11 cellular contexts compared by ENCODE assay signal in the genomic region with DNA sequence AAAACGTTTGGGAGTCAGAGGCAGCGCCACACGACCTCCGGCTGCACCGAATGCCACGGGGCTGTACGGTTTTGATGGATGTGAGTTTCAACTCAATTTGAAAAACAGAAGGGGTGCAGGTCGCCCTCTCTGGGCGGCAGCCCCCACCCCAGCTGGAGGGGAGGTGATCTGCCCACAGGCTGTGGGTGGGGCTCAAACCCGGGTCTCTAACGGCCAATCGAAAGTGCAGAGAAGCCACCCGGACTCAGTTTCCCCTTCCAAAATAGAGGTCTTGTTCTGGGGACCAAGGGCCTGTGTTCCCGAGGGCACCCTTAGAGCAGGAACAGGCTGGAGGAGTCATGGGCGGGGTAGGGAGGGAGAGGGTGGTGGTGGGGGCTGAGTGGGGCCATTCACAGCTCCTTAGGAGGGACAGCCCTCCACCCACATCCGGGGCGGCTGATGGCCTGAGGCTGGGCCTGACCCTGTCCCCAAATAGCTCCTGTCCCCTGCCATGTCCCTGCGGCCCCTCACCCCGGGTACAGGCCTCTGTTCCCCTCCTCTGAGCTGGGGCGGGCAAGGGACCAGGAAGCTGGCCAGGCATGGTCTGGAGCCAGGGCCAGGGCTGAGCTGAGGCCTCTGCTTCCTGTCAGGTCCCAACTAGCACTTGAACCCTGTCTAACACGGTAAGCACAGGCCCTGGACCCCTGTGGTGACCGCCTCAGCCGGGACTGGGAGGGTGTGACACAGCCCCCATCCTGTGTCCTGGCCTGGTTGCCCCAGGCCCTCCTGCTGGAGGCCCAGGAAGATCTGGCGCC. TPM values are rescaled to one million over a fixed set of nuclear protein-coding genes. Genes with fewer than 3 reads are reported as not detected.
DNase-seq lines count a peak whose midpoint lies in the region; ATAC-seq and TF ChIP-seq lines count a peak whose summit lies in the region.
"Had no signal": no experiment of that assay in that cellular context is flagged by ENCODE, and none has a peak within 500 bp of the region (broad histone marks: within the 10 kb centered on the region; RNA-seq: fewer than 3 reads in every experiment).

No MANE protein-coding gene starts in this region.

- peak overlapping the region; percentile 37 for H3K14ac ChIP-seq in trophoblast cell (ENCODE audit: low read length)

- H3K9me3 ChIP-seq in DND-41 (ENCODE audit: insufficient read depth, low read length, severe bottlenecking), result no peaks in the 10 kb centered on the region
- H3K9me3 ChIP-seq in SK-N-SH, result no peaks in the 10 kb centered on the region
- H3K9me3 ChIP-seq in trophoblast cell (ENCODE audit: insufficient read depth, low read depth, low read length), result peaks cover 5% of the 10 kb centered on the region

- H2BK12ac ChIP-seq in trophoblast cell (ENCODE audit: low read length), result peak overlapping the region; percentile 83

- H3K4me3 ChIP-seq in DND-41 (ENCODE audit: low read depth in 1 of 2, low read length in 2 of 2), result no peak overlapping the region
- no peak overlapping the region for H3K4me3 ChIP-seq in SK-N-SH (ENCODE audit: low read depth in 2 of 2, low read length in 1 of 2)
- no peak overlapping the region for H3K4me3 ChIP-seq in trophoblast cell (ENCODE audit: low read depth, low read length)

- H3K27ac ChIP-seq in DND-41 (ENCODE audit: low read length) (0 out of 2 replicates have a peak overlapping the region, but pooled peaks have one; percentile 36), SK-N-SH (ENCODE audit: low read depth in 2 of 2, low read length in 1 of 2) (peak overlapping the region; percentile 3 to 30; a peak in 1 of 4 replicates), trophoblast cell (ENCODE audit: low read depth, low read length) (no peak overlapping the region)

- peak overlapping the region; percentile 45 for H2AK5ac ChIP-seq in trophoblast cell (ENCODE audit: low read length)

- H3K9me2 ChIP-seq in SK-N-SH, result no peaks in the 10 kb centered on the region

- no peak overlapping the region for H2BK5ac ChIP-seq in trophoblast cell (ENCODE audit: low read depth, low read length, poor library complexity)

- POLR2A ChIA-PET in SK-N-SH (lab: Yijun Ruan, JAX), result no interaction called here

- H3K36me3 ChIP-seq in DND-41 (ENCODE audit: insufficient read depth, low read length) (no peaks in the 10 kb centered on the region), SK-N-SH (replicated peaks in 1 of 2; ENCODE audit: control insufficient read depth in 1 of 2, insufficient read depth in 2 of 2, low read length in 1 of 2) (no peaks in the 10 kb centered on the region), trophoblast cell (ENCODE audit: control insufficient read depth in 1 of 2, insufficient read depth in 2 of 2, low read length in 2 of 2) (no peaks in the 10 kb centered on the region)

- H2AFZ ChIP-seq in DND-41 (ENCODE audit: low read depth, low read length) (no peak overlapping the region), SK-N-SH (ENCODE audit: low read depth) (peak overlapping the region; percentile 21; the same call in 1 of the 2 replicates), trophoblast cell (ENCODE audit: insufficient read depth, low read length, poor library complexity) (peak overlapping the region; percentile 7)

- no peaks in the 10 kb centered on the region for H4K20me1 ChIP-seq in DND-41 (ENCODE audit: insufficient read depth, low read length)
- no peaks in the 10 kb centered on the region for H4K20me1 ChIP-seq in SK-N-SH (ENCODE audit: insufficient read depth)

- no peak overlapping the region for H4K8ac ChIP-seq in trophoblast cell (ENCODE audit: low read depth, low read length)

- H4K12ac ChIP-seq in trophoblast cell (ENCODE audit: low read depth, low read length), result no peak overlapping the region

- H3K27me3 ChIP-seq in DND-41 (ENCODE audit: insufficient read depth, low read length, poor library complexity), result no peaks in the 10 kb centered on the region
- H3K27me3 ChIP-seq in SK-N-SH (ENCODE audit: insufficient read depth), result no peaks in the 10 kb centered on the region
- no peaks in the 10 kb centered on the region for H3K27me3 ChIP-seq in trophoblast cell (ENCODE audit: insufficient read depth, low read length)

- H3K79me2 ChIP-seq in DND-41 (ENCODE audit: insufficient read depth, low read length) (no peaks in the 10 kb centered on the region), SK-N-SH (ENCODE audit: insufficient read depth) (no peaks in the 10 kb centered on the region), trophoblast cell (ENCODE audit: control insufficient read depth, insufficient read depth, low read length, poor library complexity) (peaks cover 7% of the 10 kb centered on the region)

- H3K4ac ChIP-seq in trophoblast cell (ENCODE audit: low read depth, low read length), result no peak overlapping the region

- H2BK120ac ChIP-seq in trophoblast cell (ENCODE audit: insufficient read depth, low read length, poor library complexity), result peak overlapping the region; percentile 55

- peak overlapping the region; percentile 42 for H3K18ac ChIP-seq in trophoblast cell (ENCODE audit: low read length)

- no peak for DNase-seq in DND-41
- no peak for DNase-seq in SK-N-SH
- peak; percentile 74 for DNase-seq in left ventricle myocardium superior
- DNase-seq in trophoblast cell, result no peak
- DNase-seq in DMS153 treated with DMSO at 0.1 percent for 48 hours (lab: John Stamatoyannopoulos, UW; ENCODE audit: unreplicated experiment), result no peak
- DNase-seq in NCI-H2029 treated with DMSO at 0.1 percent for 48 hours (lab: John Stamatoyannopoulos, UW), result no peak
- DNase-seq: amniotic stem cell; effector memory CD4-positive, alpha-beta T cell; RPMI8226 had no signal

- CTCF ChIA-PET in SK-N-SH (lab: Yijun Ruan, JAX), result interaction anchor here (1.6 kb wide), 1 partner anchor 80 kb away, joined by 5 read pairs; no protein-coding TSS in a partner anchor

- no peaks in the 10 kb centered on the region for H3F3A ChIP-seq in SK-N-SH (replicated peaks; ENCODE audit: insufficient read depth)

- no peak for TF ChIP-seq EP300 in SK-N-SH (IDR thresholded peaks at IDR 0.05; ENCODE audit: borderline replicate concordance in 1 of 2, low read depth in 1 of 2, low read length in 1 of 2)

- no peak overlapping the region for H3K23ac ChIP-seq in trophoblast cell (ENCODE audit: low read length)

- ATAC-seq in DND-41 (ENCODE audit: insufficient read depth, low read depth) (no peak), left ventricle myocardium superior (peak; percentile 12), GM18502 (IDR thresholded peaks at IDR 0.05; ENCODE audit: poor library complexity, unreplicated experiment) (no peak), GM21423 (IDR thresholded peaks at IDR 0.05; ENCODE audit: unreplicated experiment) (no peak)

- TF ChIP-seq CTCF in DND-41 (IDR thresholded peaks at IDR 0.05; ENCODE audit: borderline replicate concordance, extremely low read depth, low read length, poor library complexity, severe bottlenecking), result no peak
- no peak for TF ChIP-seq CTCF in SK-N-SH (IDR thresholded peaks at IDR 0.05)

- no peak for TF ChIP-seq RAD21 in SK-N-SH (IDR thresholded peaks at IDR 0.05; ENCODE audit: low read length)

- H3K4me1 ChIP-seq in DND-41 (ENCODE audit: insufficient read depth, low read length) (0 out of 2 replicates have a peak, but pooled peaks cover 8% of the 10 kb centered on the region), SK-N-SH (ENCODE audit: control insufficient read depth in 1 of 2, insufficient read depth in 2 of 2, low read depth in 1 of 2, low read length in 1 of 2) (peaks cover 13 to 14% of the 10 kb centered on the region in 2 experiments; a peak in 3 of 4 replicates), trophoblast cell (ENCODE audit: control insufficient read depth in 1 of 2, insufficient read depth in 2 of 2, low read length in 2 of 2) (peaks cover 41 to 43% of the 10 kb centered on the region in 2 experiments)

- H4K91ac ChIP-seq in trophoblast cell (ENCODE audit: low read depth, low read length), result peak overlapping the region; percentile 69

- intact Hi-C loops in left ventricle myocardium superior (cut with micrococcal nuclease), result no loop called here

- H3K9ac ChIP-seq in DND-41 (ENCODE audit: low read depth, low read length) (no peak overlapping the region), SK-N-SH (no peak overlapping the region), trophoblast cell (ENCODE audit: low read length) (no peak overlapping the region)

- H3K4me2 ChIP-seq in DND-41 (ENCODE audit: insufficient read depth, low read length), result no peak overlapping the region
- peak overlapping the region; percentile 47; the same call in 1 of the 2 replicates for H3K4me2 ChIP-seq in SK-N-SH
- peak overlapping the region; percentile 16 for H3K4me2 ChIP-seq in trophoblast cell (ENCODE audit: low read length)

- WGBS in SK-N-SH (ENCODE audit: low lambda C conversion rate), result 63% methylated on average over 10 of the region's 24 CpGs
- WGBS in trophoblast cell (ENCODE audit: extremely low coverage, insufficient coverage, insufficient read length), result no CpG with 5 or more reads among the region's 24 CpGs

- H3K79me1 ChIP-seq in trophoblast cell (ENCODE audit: low read length), result peaks cover 28% of the 10 kb centered on the region

TF ChIP-seq in SK-N-SH, 30 proteins besides CTCF, POLR2A, EP300 and RAD21 (continues in another document):
- TF ChIP-seq FOXJ3 (CRISPR knock-in tag; IDR thresholded peaks at IDR 0.05), result no peak
- no peak for TF ChIP-seq MAX (IDR thresholded peaks at IDR 0.05; ENCODE audit: low read depth)
- no peak for TF ChIP-seq IRF3 (IDR thresholded peaks at IDR 0.05; ENCODE audit: low read depth, low read length)
- TF ChIP-seq TEAD4 (IDR thresholded peaks at IDR 0.05; ENCODE audit: borderline replicate concordance, insufficient read depth), result no peak

RNA-seq across cellular contexts. Expression of gene NOTCH1, which starts 22.6 kb away (rescaled TPM):
- polyA plus RNA-seq in SK-N-SH (2012; rRNA removed), result 2.6 and 6.6 TPM in 2 replicates
- 3.3 and 4.8 TPM in 2 replicates for polyA plus RNA-seq in SK-N-SH (2012; cell fraction: cytosol; rRNA removed)
- polyA plus RNA-seq in SK-N-SH (2012; cell fraction: nucleus; rRNA removed), result 25.0 and 35.2 TPM in 2 replicates
- total RNA-seq in left ventricle myocardium superior, result 15.4 TPM
- 28.5 and 29.7 TPM in 2 replicates for polyA plus RNA-seq in trophoblast cell (2013)
